18 cellular contexts compared by ENCODE assay signal in the genomic region with DNA sequence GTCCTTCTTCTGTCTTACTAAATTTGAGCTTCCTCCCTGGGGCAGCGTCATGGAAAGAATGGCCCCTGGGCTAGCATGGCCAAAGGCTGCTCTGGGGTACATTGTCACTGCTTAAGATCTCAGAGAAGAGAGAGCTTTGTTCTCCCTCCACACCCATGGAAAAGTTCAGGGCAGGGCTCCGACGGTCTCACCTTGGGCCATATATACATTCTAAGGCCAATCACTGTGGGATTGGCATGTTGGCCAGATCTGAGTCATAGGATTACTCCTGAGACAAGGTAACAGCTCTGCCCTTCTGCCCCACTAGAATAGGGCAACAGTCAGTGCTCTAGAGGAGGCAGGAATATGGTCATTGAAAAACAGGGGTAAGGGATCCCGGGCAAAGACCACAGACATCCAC. TPM values are rescaled to one million over a fixed set of nuclear protein-coding genes. Genes with fewer than 3 reads are reported as not detected.
A peak's percentile ranks its signal among the peaks of the same experiment; 100 is the strongest.
DNase-seq lines count a peak whose midpoint lies in the region; ATAC-seq, FAIRE-seq and TF ChIP-seq lines count a peak whose summit lies in the region.
"Had no signal": no experiment of that assay in that cellular context is flagged by ENCODE, and none has a peak within 500 bp of the region (broad histone marks: within the 10 kb centered on the region; RNA-seq: fewer than 3 reads in every experiment).

No MANE protein-coding gene starts in this region.

- no peaks in the 10 kb centered on the region for H3K36me3 ChIP-seq in small intestine (ENCODE audit: control insufficient read depth in 2 of 2, insufficient read depth in 2 of 2, low read length in 2 of 2)
- H3K36me3 ChIP-seq in HepG2 (replicated peaks in 1 of 2; ENCODE audit: control insufficient read depth in 1 of 2, insufficient read depth in 2 of 2, low read length in 2 of 2) = no peaks in the 10 kb centered on the region
- H3K36me3 ChIP-seq: BE2C had no signal

- CTCF ChIA-PET in HepG2 (lab: Yijun Ruan, JAX; ENCODE audit: low intra/inter-chr PET ratio, low total read pairs) = no interaction called here

- H3K4me3 ChIP-seq in small intestine (ENCODE audit: low read depth in 1 of 2, low read length in 2 of 2) (no peak overlapping the region), HepG2 (replicated peaks in 1 of 3; ENCODE audit: insufficient read depth in 1 of 3, low read depth in 2 of 3, low read length in 3 of 3) (no peak overlapping the region)
- H3K4me3 ChIP-seq: GM12878 had no signal

- TF ChIP-seq POLR2A in HepG2 (IDR thresholded peaks at IDR 0.05; ENCODE audit: insufficient read depth in 1 of 2, low read depth in 2 of 2, low read length in 2 of 2) = no peak

- DNase-seq in SW480 (ENCODE audit: low spot score) = peak; percentile 35
- DNase-seq in foreskin keratinocyte = no peak
- DNase-seq in small intestine = peak; percentile 90
- DNase-seq in HepG2 (ENCODE audit: low spot score) = no peak
- DNase-seq in epidermal melanocyte (ENCODE audit: insufficient read length, low spot score) = no peak
- DNase-seq: BE2C; C1 segment of cervical spinal cord; CD4-positive, CD25-positive, alpha-beta regulatory T cell; CD8-positive, alpha-beta memory T cell; COR-L47; DMS 273 treated with DMSO at 0.1 percent for 48 hours; DMS53; DND-41; EL; GOT3; H9 had no signal

- in situ Hi-C loops in HepG2 (cut with HindIII; ENCODE audit: extremely low pct_ligation_motif_present, low pct_unique_long_range_greater_than_20kb) = no loop called here

- H2AFZ ChIP-seq in HepG2 (ENCODE audit: low read length) = no peak overlapping the region

- TF ChIP-seq EP300 in HepG2 (IDR thresholded peaks at IDR 0.05; ENCODE audit: low read depth in 2 of 2, low read length in 2 of 2) (no peak), HepG2 (CRISPR knock-in tag; IDR thresholded peaks at IDR 0.05; ENCODE audit: borderline replicate concordance) (no peak)

- FAIRE-seq in small intestine (lab: Jason Lieb, UNC) = no peak
- FAIRE-seq in HepG2 (lab: Jason Lieb, UNC) = no peak
- FAIRE-seq: GM12878 had no signal

- no peak overlapping the region for H3K4me2 ChIP-seq in HepG2 (ENCODE audit: low read depth, low read length)

- no peaks in the 10 kb centered on the region for H4K20me1 ChIP-seq in HepG2 (ENCODE audit: insufficient read depth, low read length)

- H3K4me1 ChIP-seq in foreskin keratinocyte = no peaks in the 10 kb centered on the region
- H3K4me1 ChIP-seq in small intestine (ENCODE audit: control insufficient read depth in 2 of 2, insufficient read depth in 1 of 2, low read depth in 1 of 2, low read length in 1 of 2) = peaks cover 0 to 1% of the 10 kb centered on the region in 2 donors
- H3K4me1 ChIP-seq in HepG2 (ENCODE audit: insufficient read depth, low read length) = no peaks in the 10 kb centered on the region
- H3K4me1 ChIP-seq: BE2C had no signal

- ATAC-seq in foreskin keratinocyte = peak; percentile 20
- no peak for ATAC-seq in HG03460 (IDR thresholded peaks at IDR 0.05; ENCODE audit: unreplicated experiment)
- no peak for ATAC-seq in HepG2
- ATAC-seq: GM12878 had no signal

- intact Hi-C loops in HepG2 (cut with micrococcal nuclease; ENCODE audit: unreplicated experiment) = no loop called here

- no peak for TF ChIP-seq CTCF in foreskin keratinocyte (conservative IDR thresholded peaks at IDR 0.05)
- TF ChIP-seq CTCF in HepG2 (CRISPR knock-in tag; IDR thresholded peaks at IDR 0.05) = no peak

- TF ChIP-seq RAD21 in HepG2 (CRISPR knock-in tag; IDR thresholded peaks at IDR 0.05) = no peak

- H3K27me3 ChIP-seq in foreskin keratinocyte (no peaks in the 10 kb centered on the region), small intestine (ENCODE audit: control insufficient read depth in 2 of 2, insufficient read depth in 2 of 2, low read length in 2 of 2) (no peaks in the 10 kb centered on the region), HepG2 (ENCODE audit: control insufficient read depth in 1 of 2, insufficient read depth in 2 of 2, low read length in 2 of 2) (peaks cover 2 to 35% of the 10 kb centered on the region in 2 experiments; a peak in 3 of 5 replicates)
- H3K27me3 ChIP-seq: BE2C had no signal

- H3K79me2 ChIP-seq in HepG2 (ENCODE audit: insufficient read depth, low read length) = no peaks in the 10 kb centered on the region

- H3K9ac ChIP-seq in HepG2 (ENCODE audit: insufficient read depth, low read depth, low read length) = no peak overlapping the region

- H3K27ac ChIP-seq in foreskin keratinocyte (no peak overlapping the region), small intestine (ENCODE audit: low read depth in 1 of 2, low read length in 1 of 2) (no peak overlapping the region), HepG2 (ENCODE audit: extremely low read length, insufficient read depth, low read length) (no peak overlapping the region)

- H3K9me3 ChIP-seq in small intestine (ENCODE audit: control insufficient read depth, low read depth) (no peaks in the 10 kb centered on the region), HepG2 (ENCODE audit: low read length) (no peaks in the 10 kb centered on the region)
- H3K9me3 ChIP-seq: BE2C had no signal

- POLR2A ChIA-PET in HepG2 (lab: Yijun Ruan, JAX) = no interaction called here

- 44 to 71% (median 52%) methylated on average over 4 of the region's 4 CpGs for WGBS in small intestine, 3 donors
- 42% methylated on average over 2 of the region's 4 CpGs for WGBS in HepG2 (ENCODE audit: low lambda C conversion rate)

- BruUV-seq in HepG2 (replicated peaks; lab: Mats Ljungman, UMichigan) = no TSS peak

TF ChIP-seq in HepG2, 621 proteins besides CTCF, POLR2A, EP300 and RAD21:
- TF ChIP-seq ZC3H13 (CRISPR knock-in tag; IDR thresholded peaks at IDR 0.05) (no peak), TBP (CRISPR knock-in tag; IDR thresholded peaks at IDR 0.05) (no peak), ZSCAN25 (CRISPR knock-in tag; IDR thresholded peaks at IDR 0.05) (no peak), NONO (IDR thresholded peaks at IDR 0.05) (no peak), NONO (CRISPR knock-in tag; conservative IDR thresholded peaks at IDR 0.05) (no peak), ARNT (IDR thresholded peaks at IDR 0.05) (no peak), ZNF556 (CRISPR knock-in tag; IDR thresholded peaks at IDR 0.05; ENCODE audit: borderline replicate concordance) (no peak), ZNF572 (CRISPR knock-in tag; IDR thresholded peaks at IDR 0.05) (no peak)
- TF ChIP-seq, protein P1, sequence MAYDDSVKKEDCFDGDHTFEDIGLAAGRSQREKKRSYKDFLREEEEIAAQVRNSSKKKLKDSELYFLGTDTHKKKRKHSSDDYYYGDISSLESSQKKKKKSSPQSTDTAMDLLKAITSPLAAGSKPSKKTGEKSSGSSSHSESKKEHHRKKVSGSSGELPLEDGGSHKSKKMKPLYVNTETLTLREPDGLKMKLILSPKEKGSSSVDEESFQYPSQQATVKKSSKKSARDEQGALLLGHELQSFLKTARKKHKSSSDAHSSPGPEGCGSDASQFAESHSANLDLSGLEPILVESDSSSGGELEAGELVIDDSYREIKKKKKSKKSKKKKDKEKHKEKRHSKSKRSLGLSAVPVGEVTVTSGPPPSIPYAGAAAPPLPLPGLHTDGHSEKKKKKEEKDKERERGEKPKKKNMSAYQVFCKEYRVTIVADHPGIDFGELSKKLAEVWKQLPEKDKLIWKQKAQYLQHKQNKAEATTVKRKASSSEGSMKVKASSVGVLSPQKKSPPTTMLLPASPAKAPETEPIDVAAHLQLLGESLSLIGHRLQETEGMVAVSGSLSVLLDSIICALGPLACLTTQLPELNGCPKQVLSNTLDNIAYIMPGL (CRISPR knock-in tag; IDR thresholded peaks at IDR 0.05; ENCODE audit: borderline replicate concordance in 1 of 2, low read depth in 1 of 2) = no peak
- TF ChIP-seq, protein P2, sequence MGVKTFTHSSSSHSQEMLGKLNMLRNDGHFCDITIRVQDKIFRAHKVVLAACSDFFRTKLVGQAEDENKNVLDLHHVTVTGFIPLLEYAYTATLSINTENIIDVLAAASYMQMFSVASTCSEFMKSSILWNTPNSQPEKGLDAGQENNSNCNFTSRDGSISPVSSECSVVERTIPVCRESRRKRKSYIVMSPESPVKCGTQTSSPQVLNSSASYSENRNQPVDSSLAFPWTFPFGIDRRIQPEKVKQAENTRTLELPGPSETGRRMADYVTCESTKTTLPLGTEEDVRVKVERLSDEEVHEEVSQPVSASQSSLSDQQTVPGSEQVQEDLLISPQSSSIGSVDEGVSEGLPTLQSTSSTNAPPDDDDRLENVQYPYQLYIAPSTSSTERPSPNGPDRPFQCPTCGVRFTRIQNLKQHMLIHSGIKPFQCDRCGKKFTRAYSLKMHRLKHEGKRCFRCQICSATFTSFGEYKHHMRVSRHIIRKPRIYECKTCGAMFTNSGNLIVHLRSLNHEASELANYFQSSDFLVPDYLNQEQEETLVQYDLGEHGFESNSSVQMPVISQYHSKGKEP (CRISPR knock-in tag; IDR thresholded peaks at IDR 0.05) = no peak

RNA-seq across cellular contexts. Expression of a gene that starts 56.2 kb away (rescaled TPM):
- 21.7 and 22.7 TPM in 2 replicates for total RNA-seq in foreskin keratinocyte
- 17.9 and 22.5 TPM in 2 replicates for polyA plus RNA-seq in foreskin keratinocyte
- 10 to 100 TPM; 13.6 to 29.1 (median 18.4) TPM for polyA plus RNA-seq in small intestine
- 25.9 and 31.9 TPM in 2 replicates for total RNA-seq in HepG2 (2016; rRNA removed; fragmentation: Illumina TruSeq; extraction: Trizol)
- total RNA-seq in HepG2 (2016; cell fraction: cytosol; rRNA removed; fragmentation: Illumina TruSeq; extraction: Trizol; ENCODE audit: low read depth) = 9.8 and 11.4 TPM in 2 replicates
- 26.1 and 34.7 TPM in 2 replicates for total RNA-seq in HepG2 (2016; cell fraction: insoluble cytoplasmic fraction; rRNA removed; fragmentation: Illumina TruSeq; extraction: Trizol)
- total RNA-seq in HepG2 (2016; cell fraction: membrane; rRNA removed; fragmentation: Illumina TruSeq; extraction: Trizol) = 13.7 and 16.8 TPM in 2 replicates
- 15.5 and 16.7 TPM in 2 replicates for total RNA-seq in HepG2 (2016; cell fraction: nucleus; rRNA removed; fragmentation: Illumina TruSeq; extraction: Trizol)
- polyA plus RNA-seq in HepG2 (2011; rRNA removed) = 13.3 and 13.6 TPM in 2 replicates
- polyA plus RNA-seq in HepG2 (2011; cell fraction: cytosol; rRNA removed) = 12.0 and 12.9 TPM in 2 replicates
- 13.7 and 14.5 TPM in 2 replicates for polyA plus RNA-seq in HepG2 (2011; cell fraction: nucleus; rRNA removed)
- polyA plus RNA-seq in HepG2 (2012) = 8.9 and 13.2 TPM in 2 replicates
- 2.2 and 2.6 TPM in 2 replicates for polyA plus RNA-seq in HepG2 (2016; cell fraction: cytosol; fragmentation: Illumina TruSeq; extraction: Trizol; ENCODE audit: low read depth)
- polyA plus RNA-seq in HepG2 (2016; cell fraction: insoluble cytoplasmic fraction; fragmentation: Illumina TruSeq; extraction: Trizol; ENCODE audit: low read depth) = 28.6 and 34.0 TPM in 2 replicates
- polyA plus RNA-seq in HepG2 (2016; cell fraction: membrane; fragmentation: Illumina TruSeq; extraction: Trizol; ENCODE audit: low read depth) = 5.5 and 6.3 TPM in 2 replicates
- polyA plus RNA-seq in HepG2 (2016; cell fraction: nucleus; fragmentation: Illumina TruSeq; extraction: Trizol; ENCODE audit: insufficient read depth, low read depth) = 25.0 and 27.1 TPM in 2 replicates
- polyA minus RNA-seq in HepG2 (2011; rRNA and poly(A)+ RNA removed; ENCODE audit: low replicate concordance) = 14.1 and 21.2 TPM in 2 replicates
- 8.4 and 8.5 TPM in 2 replicates for polyA minus RNA-seq in HepG2 (2011; cell fraction: cytosol; rRNA and poly(A)+ RNA removed)
- 12.2 and 14.8 TPM in 2 replicates for polyA minus RNA-seq in HepG2 (2011; cell fraction: nucleus; rRNA and poly(A)+ RNA removed)

Comparison
In these comparisons a context has a peak if more than half of its experiments do, and no peak if none do; other contexts are left out.
1. DNase-seq: peak in SW480 (single experiment) and small intestine (single experiment); none in foreskin keratinocyte (0 of 2), HepG2 (single experiment) and epidermal melanocyte (single experiment).